ENCODE assay signal across 19 cellular contexts in the genomic region with DNA sequence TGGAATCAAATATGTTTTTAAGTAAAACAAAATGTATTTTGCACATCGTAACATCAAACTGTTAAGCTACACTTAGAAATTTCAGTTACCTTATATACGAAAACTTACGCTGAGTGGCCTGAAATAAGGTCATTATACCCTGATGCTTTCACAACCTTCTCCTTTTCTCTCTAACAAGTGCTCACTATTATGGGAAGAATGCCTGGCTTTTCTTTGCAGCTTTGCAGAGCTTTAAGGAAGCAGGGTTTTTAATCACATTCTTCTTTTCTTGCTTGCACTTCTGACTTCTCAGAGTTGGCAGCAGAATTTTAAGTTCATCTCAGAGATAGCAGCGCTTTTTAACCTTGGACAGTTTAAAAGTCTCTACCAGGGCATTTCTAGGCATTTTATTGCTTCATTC.
"Had no signal": no experiment of that assay in that cellular context is flagged by ENCODE, and none has a peak within 500 bp of the region (broad histone marks: within the 10 kb centered on the region; RNA-seq: fewer than 3 reads in every experiment).

No MANE protein-coding gene starts in this region.

- H3K27ac ChIP-seq: adrenal gland, colonic mucosa, neutrophil, pancreas, spleen, thyroid gland, WERI-Rb-1 had no signal

- H3K9me3 ChIP-seq: adrenal gland, colonic mucosa, mucosa of descending colon, neutrophil, spleen, thyroid gland had no signal

- H3K27ac Mint-ChIP-seq: activated naive CD4-positive, alpha-beta T cell treated with anti-CD3 and anti-CD28 coated beads, Interleukin-2, amount 50 U/mL, for 72 hours; memory B cell; naive B cell; stimulated activated memory B cell treated with anti-CD40 and anti-IgM and Interleukin-4, amounts not matched to agents 10 μg/mL and 1 μg/mL and 100 μg/mL, for 72 hours had no signal

- H3K4me1 Mint-ChIP-seq: stimulated activated memory B cell treated with anti-CD40 and anti-IgM and Interleukin-4, amounts not matched to agents 10 μg/mL and 1 μg/mL and 100 μg/mL, for 72 hours had no signal

- H3K4me3 ChIP-seq: adrenal gland, colonic mucosa, mucosa of descending colon, pancreas, spleen, thyroid gland had no signal

- H3K27me3 ChIP-seq: adrenal gland, colonic mucosa, neutrophil, pancreas, spleen, thyroid gland had no signal

- H3K27me3 Mint-ChIP-seq: memory B cell; stimulated activated memory B cell treated with anti-CD40 and anti-IgM and Interleukin-4, amounts not matched to agents 10 μg/mL and 1 μg/mL and 100 μg/mL, for 72 hours had no signal

- H3K36me3 ChIP-seq: adrenal gland, colonic mucosa, neutrophil, pancreas, spleen, thyroid gland, WERI-Rb-1 had no signal

- H3K4me1 ChIP-seq: colonic mucosa, pancreas, spleen, thyroid gland had no signal

- H3K36me3 Mint-ChIP-seq: activated naive CD4-positive, alpha-beta T cell treated with anti-CD3 and anti-CD28 coated beads, Interleukin-2, amount 50 U/mL, for 72 hours; memory B cell; naive B cell; stimulated activated memory B cell treated with anti-CD40 and anti-IgM and Interleukin-4, amounts not matched to agents 10 μg/mL and 1 μg/mL and 100 μg/mL, for 72 hours had no signal

- H3K9me3 Mint-ChIP-seq: activated naive CD4-positive, alpha-beta T cell treated with anti-CD3 and anti-CD28 coated beads, Interleukin-2, amount 50 U/mL, for 72 hours; stimulated activated memory B cell treated with anti-CD40 and anti-IgM and Interleukin-4, amounts not matched to agents 10 μg/mL and 1 μg/mL and 100 μg/mL, for 72 hours had no signal

- H3K4me3 Mint-ChIP-seq: memory B cell; naive B cell; stimulated activated memory B cell treated with anti-CD40 and anti-IgM and Interleukin-4, amounts not matched to agents 10 μg/mL and 1 μg/mL and 100 μg/mL, for 72 hours had no signal

- DNase-seq: activated CD4-positive, alpha-beta T cell treated with anti-CD3 and anti-CD28 coated beads, Interleukin-2, amount 50 U/mL, for 4 hours; activated gamma-delta T cell; adrenal gland; colonic mucosa; erythroblast; kidney glomerular epithelial cell; left ventricle myocardium superior; mucosa of descending colon; naive B cell; pancreas; spleen; stimulated activated CD4-positive, alpha-beta T cell treated with anti-CD3 and anti-CD28 coated beads, Interleukin-4, amount 100 ng/mL, for 4 hours; T-helper 2 cell; thyroid gland; WERI-Rb-1 had no signal
